2 cellular contexts compared by ENCODE assay signal in the genomic region with DNA sequence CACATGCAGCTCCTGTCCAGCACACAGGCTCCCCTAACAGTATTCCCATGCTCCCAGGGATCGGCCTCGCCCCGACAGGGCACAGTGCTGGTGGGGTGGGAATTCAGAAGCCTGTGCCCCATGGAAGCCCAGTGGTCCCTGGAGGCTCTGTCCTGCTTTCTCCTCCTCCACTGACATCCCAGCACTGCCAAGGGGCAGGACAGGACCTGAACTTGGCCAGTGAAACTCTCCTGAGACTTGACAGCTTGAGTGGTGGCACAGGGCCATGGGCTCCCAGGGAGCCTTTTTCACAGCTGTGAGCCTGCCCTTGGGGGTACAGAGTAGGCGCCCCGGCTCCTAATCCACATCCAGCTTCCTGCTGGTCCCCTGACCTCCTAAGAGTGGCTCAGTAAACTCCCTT.
TF ChIP-seq lines count a peak whose summit lies in the region.

No MANE protein-coding gene starts in this region.

TF ChIP-seq in K562, 482 proteins besides CTCF, POLR2A, EP300 and RAD21:
- TF ChIP-seq TCF7 (IDR thresholded peaks at IDR 0.05; ENCODE audit: borderline replicate concordance): no peak
- peak; percentile 15; the same call in 1 of the 2 replicates for TF ChIP-seq CEBPG (CRISPR knock-in tag; IDR thresholded peaks at IDR 0.05)
- no peak for TF ChIP-seq CEBPG (tag; conservative IDR thresholded peaks at IDR 0.05 in 1 of 2, IDR thresholded peaks at IDR 0.05 in 1 of 2)

TF ChIP-seq in GM12891, 5 proteins besides CTCF, POLR2A, EP300 and RAD21:
- TF ChIP-seq POLR2AphosphoS5 (IDR thresholded peaks at IDR 0.05; ENCODE audit: low read depth, low read length) (no peak), SPI1 (IDR thresholded peaks at IDR 0.05; ENCODE audit: low read depth, low read length) (no peak), TAF1 (IDR thresholded peaks at IDR 0.05; ENCODE audit: low read depth, low read length) (no peak), PAX5 (IDR thresholded peaks at IDR 0.05; ENCODE audit: insufficient read depth, low read length, severe bottlenecking) (no peak), POU2F2 (IDR thresholded peaks at IDR 0.05; ENCODE audit: low read depth, low read length) (no peak)
TF ChIP-seq in GM12891: peak in this region for 0.
